8 cellular contexts compared by ENCODE assay signal in the genomic region with DNA sequence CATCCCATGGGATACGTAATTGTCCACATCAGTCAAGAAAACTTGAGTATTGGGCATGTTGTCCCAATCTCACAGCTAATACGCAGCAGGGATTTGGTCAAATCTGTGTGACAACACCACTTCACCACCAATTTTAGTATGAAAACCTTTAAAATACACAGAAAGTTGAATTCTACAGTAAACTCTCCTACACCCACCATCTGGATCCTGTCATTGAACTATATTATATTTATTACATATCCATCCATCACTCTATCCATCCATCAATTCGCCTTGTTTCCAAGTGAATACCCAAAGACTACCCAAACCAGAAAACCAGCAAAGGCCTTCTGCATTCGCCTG. TPM values are rescaled to one million over a fixed set of nuclear protein-coding genes. Genes with fewer than 3 reads are reported as not detected.
DNase-seq lines count a peak whose midpoint lies in the region; ATAC-seq, FAIRE-seq and TF ChIP-seq lines count a peak whose summit lies in the region.

No MANE protein-coding gene starts in this region.

- H3K27ac ChIP-seq in A549 (peak overlapping the region; percentile 53 to 92; a peak in 4 of 6 replicates), muscle layer of colon (ENCODE audit: low read depth, low read length) (peak overlapping the region; percentile 85)

- peaks cover 1% of the 10 kb centered on the region; the same call in 1 of the 2 replicates for H3K27me3 Mint-ChIP-seq in HFFc6 (ENCODE audit: insufficient read depth)
- no peaks in the 10 kb centered on the region for H3K27me3 Mint-ChIP-seq in MCF 10A (ENCODE audit: insufficient read depth, unreplicated experiment)

- peak overlapping the region; percentile 68 for H3K4me3 ChIP-seq in A549
- peak overlapping the region in 1 of 2 donors; percentile 94 for H3K4me3 ChIP-seq in muscle layer of colon (ENCODE audit: low read depth in 1 of 2, low read length in 2 of 2)

- peak overlapping the region; percentile 81 for H3K9ac ChIP-seq in muscle layer of colon (ENCODE audit: low read length)

- no peak for TF ChIP-seq POLR2A in A549 (IDR thresholded peaks at IDR 0.05; ENCODE audit: low read length)

- POLR2A ChIA-PET in A549 (lab: Yijun Ruan, JAX) (interaction anchor here (0.9 to 4.1 kb wide), 2 partner anchors 10 to 28 kb away, joined by 3 to 35 read pairs; a partner anchor contains a TSS), MCF 10A (lab: Yijun Ruan, JAX) (interaction anchor here (0.6 to 4.6 kb wide), 10 partner anchors 10 to 284 kb away, joined by 3 to 76 read pairs (median 4); a partner anchor contains a TSS)

- FAIRE-seq in A549 (lab: Jason Lieb, UNC): no peak

- H3K9me3 Mint-ChIP-seq in HFFc6: no peaks in the 10 kb centered on the region
- no peaks in the 10 kb centered on the region for H3K9me3 Mint-ChIP-seq in MCF 10A (ENCODE audit: unreplicated experiment)

- TF ChIP-seq CTCF in A549 (IDR thresholded peaks at IDR 0.05) (no peak), HFFc6 (IDR thresholded peaks at IDR 0.05) (peak; percentile 13), MCF 10A (IDR thresholded peaks at IDR 0.05; ENCODE audit: unreplicated experiment) (no peak)

- no peak for ATAC-seq in A549
- no peak for ATAC-seq in HG02938 (IDR thresholded peaks at IDR 0.05; ENCODE audit: unreplicated experiment)

- H3K27ac Mint-ChIP-seq in HFFc6: peak overlapping the region; percentile 99
- H3K27ac Mint-ChIP-seq in MCF 10A (ENCODE audit: low read depth, unreplicated experiment): peak overlapping the region; percentile 99

- H3K4me1 Mint-ChIP-seq in HFFc6 (ENCODE audit: low read depth) (peaks cover 60% of the 10 kb centered on the region), MCF 10A (ENCODE audit: insufficient read depth, unreplicated experiment) (peaks cover 19% of the 10 kb centered on the region)

- peak overlapping the region; percentile 96 for H3K4me3 Mint-ChIP-seq in HFFc6
- peak overlapping the region; percentile 96 for H3K4me3 Mint-ChIP-seq in MCF 10A (ENCODE audit: unreplicated experiment)

- no peaks in the 10 kb centered on the region for H3K27me3 ChIP-seq in muscle layer of colon (ENCODE audit: control insufficient read depth in 1 of 2, insufficient read depth in 2 of 2, low read length in 2 of 2)

- BruUV-seq in MCF 10A (replicated peaks; lab: Mats Ljungman, UMichigan): no TSS peak

- TF ChIP-seq EP300 in A549 (IDR thresholded peaks at IDR 0.05): no peak

- CTCF ChIA-PET in A549 (lab: Yijun Ruan, JAX) (interaction anchor here (1.1 to 2.0 kb wide), 7 partner anchors 8 to 347 kb away, joined by 3 to 8 read pairs (median 3); no protein-coding TSS in a partner anchor), MCF 10A (lab: Yijun Ruan, JAX) (interaction anchor here (0.6 to 1.4 kb wide), 5 partner anchors 11 to 151 kb away, joined by 3 to 6 read pairs (median 5); no protein-coding TSS in a partner anchor)

- H3K36me3 ChIP-seq in muscle layer of colon (ENCODE audit: insufficient read depth, low read length): no peaks in the 10 kb centered on the region

- DNase-seq in A549 (ENCODE audit: low read depth in 1 of 2, low spot score in 1 of 2) (no peak), HFFc6 (no peak), MCF 10A (ENCODE audit: unreplicated experiment) (no peak), NOMO-1 (lab: John Stamatoyannopoulos, UW; ENCODE audit: unreplicated experiment in 2 of 2) (no peak), DMS79 (lab: John Stamatoyannopoulos, UW) (no peak)
- no peak for DNase-seq in stimulated activated CD4-positive, alpha-beta T cell treated with anti-CD3 and anti-CD28 coated beads, Interleukin-12 subunit alpha, Interleukin-12 subunit beta, amount 100 ng/mL, for 4 hours

- peaks cover 10% of the 10 kb centered on the region for H3K36me3 Mint-ChIP-seq in HFFc6 (ENCODE audit: low read depth)
- H3K36me3 Mint-ChIP-seq in MCF 10A (ENCODE audit: insufficient read depth, unreplicated experiment): peaks cover 9% of the 10 kb centered on the region

- intact Hi-C loops in MCF 10A (cut with micrococcal nuclease): loop anchor here (1.0 kb wide), 1 partner anchor 28 kb away; a partner anchor contains a TSS

- WGBS in A549 (ENCODE audit: missing lambda C conversion rate): 38% methylated on average over 4 of the region's 4 CpGs

- H3K4me2 ChIP-seq in A549: peak overlapping the region; percentile 74

- no peak for TF ChIP-seq RAD21 in A549 (conservative IDR thresholded peaks at IDR 0.05 in 1 of 2, IDR thresholded peaks at IDR 0.05 in 1 of 2)

- H3K4me1 ChIP-seq in A549 (peaks cover 44% of the 10 kb centered on the region), muscle layer of colon (ENCODE audit: insufficient read depth, low read length) (peaks cover 38% of the 10 kb centered on the region)

- no peaks in the 10 kb centered on the region for H3K9me3 ChIP-seq in A549
- no peaks in the 10 kb centered on the region for H3K9me3 ChIP-seq in muscle layer of colon (ENCODE audit: low read length)

TF ChIP-seq in A549, 52 proteins besides CTCF, POLR2A, EP300 and RAD21:
- TF ChIP-seq, protein P1, sequence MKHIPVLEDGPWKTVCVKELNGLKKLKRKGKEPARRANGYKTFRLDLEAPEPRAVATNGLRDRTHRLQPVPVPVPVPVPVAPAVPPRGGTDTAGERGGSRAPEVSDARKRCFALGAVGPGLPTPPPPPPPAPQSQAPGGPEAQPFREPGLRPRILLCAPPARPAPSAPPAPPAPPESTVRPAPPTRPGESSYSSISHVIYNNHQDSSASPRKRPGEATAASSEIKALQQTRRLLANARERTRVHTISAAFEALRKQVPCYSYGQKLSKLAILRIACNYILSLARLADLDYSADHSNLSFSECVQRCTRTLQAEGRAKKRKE (CRISPR knock-in tag; IDR thresholded peaks at IDR 0.05; ENCODE audit: low read depth): no peak
- TF ChIP-seq ZNF302 (CRISPR knock-in tag; IDR thresholded peaks at IDR 0.05) (no peak), EHF (CRISPR knock-in tag; IDR thresholded peaks at IDR 0.05) (no peak), KDM5A (IDR thresholded peaks at IDR 0.05) (no peak), HOXA7 (CRISPR knock-in tag; IDR thresholded peaks at IDR 0.05) (no peak), MAZ (IDR thresholded peaks at IDR 0.05; ENCODE audit: borderline replicate concordance, low read depth, low read length) (no peak), CBX8 (IDR thresholded peaks at IDR 0.05) (no peak), GATA3 (IDR thresholded peaks at IDR 0.05; ENCODE audit: borderline replicate concordance) (no peak)
- TF ChIP-seq, protein P2, sequence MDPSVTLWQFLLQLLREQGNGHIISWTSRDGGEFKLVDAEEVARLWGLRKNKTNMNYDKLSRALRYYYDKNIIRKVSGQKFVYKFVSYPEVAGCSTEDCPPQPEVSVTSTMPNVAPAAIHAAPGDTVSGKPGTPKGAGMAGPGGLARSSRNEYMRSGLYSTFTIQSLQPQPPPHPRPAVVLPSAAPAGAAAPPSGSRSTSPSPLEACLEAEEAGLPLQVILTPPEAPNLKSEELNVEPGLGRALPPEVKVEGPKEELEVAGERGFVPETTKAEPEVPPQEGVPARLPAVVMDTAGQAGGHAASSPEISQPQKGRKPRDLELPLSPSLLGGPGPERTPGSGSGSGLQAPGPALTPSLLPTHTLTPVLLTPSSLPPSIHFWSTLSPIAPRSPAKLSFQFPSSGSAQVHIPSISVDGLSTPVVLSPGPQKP (IDR thresholded peaks at IDR 0.05; ENCODE audit: low read depth, low read length): no peak

RNA-seq across cellular contexts. Expression of a gene that starts 0.8 kb away (rescaled TPM):
- 21.4 and 23.7 TPM in 2 replicates for polyA plus RNA-seq in A549 (2011; rRNA removed)
- 6.0 and 6.3 TPM in 2 replicates for polyA plus RNA-seq in A549 (2012; cell fraction: cytosol; rRNA removed)
- polyA plus RNA-seq in A549 (2012; cell fraction: nucleus; rRNA removed): 2.1 and 2.8 TPM in 2 replicates
- 13.8 to 15.2 TPM (median 14.8 TPM) in 3 replicates for polyA plus RNA-seq in A549 (2017; fragmentation: RNase III; extraction: RNeasy Plus Mini Kit Qiagen cat#74134 plus additional on column Dnase treatment)
- polyA minus RNA-seq in A549 (2011; rRNA and poly(A)+ RNA removed): 2.6 and 3.9 TPM in 2 replicates
- 10 to 100 TPM; 36.3 to 51.9 (median 43.7) TPM for total RNA-seq in HFFc6 (2021; fragmentation: NEBNext Ultra II Directional; extraction: Animal tissue kit (Norgen Biotek cat#: 25700))
- total RNA-seq in MCF 10A (2022): 5.8 and 8.4 TPM in 2 replicates

RNA-seq across cellular contexts. Expression of a gene that starts 1.0 kb away (rescaled TPM):
- 26.9 and 47.4 TPM in 2 replicates for polyA plus RNA-seq in A549 (2011; rRNA removed)
- 3.1 and 3.9 TPM in 2 replicates for polyA plus RNA-seq in A549 (2012; cell fraction: cytosol; rRNA removed)
- polyA plus RNA-seq in A549 (2012; cell fraction: nucleus; rRNA removed): 0.90 and 1.7 TPM in 2 replicates
- polyA plus RNA-seq in A549 (2017; fragmentation: RNase III; extraction: RNeasy Plus Mini Kit Qiagen cat#74134 plus additional on column Dnase treatment): 7.8 to 11.0 TPM (median 9.6 TPM) in 3 replicates
- polyA minus RNA-seq in A549 (2011; rRNA and poly(A)+ RNA removed): 7.9 and 9.5 TPM in 2 replicates
- 10 to 100 TPM; 31.4 to 36.6 (median 33.3) TPM for total RNA-seq in HFFc6 (2021; fragmentation: NEBNext Ultra II Directional; extraction: Animal tissue kit (Norgen Biotek cat#: 25700))
- 29.8 and 43.4 TPM in 2 replicates for total RNA-seq in MCF 10A (2022)

RNA-seq across cellular contexts. Expression of a gene that starts 28.1 kb away (rescaled TPM):
- polyA plus RNA-seq in A549 (2011; rRNA removed) (7.9 and 10.1 TPM in 2 replicates), A549 (2017; fragmentation: RNase III; extraction: RNeasy Plus Mini Kit Qiagen cat#74134 plus additional on column Dnase treatment) (3.6 to 5.1 TPM (median 3.6 TPM) in 3 replicates)
- 0.84 and 1.0 TPM in 2 replicates for polyA plus RNA-seq in A549 (2012; cell fraction: cytosol; rRNA removed)
- 1.8 and 2.9 TPM in 2 replicates for polyA plus RNA-seq in A549 (2012; cell fraction: nucleus; rRNA removed)
- 2.5 and 2.7 TPM in 2 replicates for polyA minus RNA-seq in A549 (2011; rRNA and poly(A)+ RNA removed)
- 1 to 10 TPM in 1 of 6 experiments, under 1 TPM in 5; 0.43 to 1.0 (median 0.69) TPM for total RNA-seq in HFFc6 (2021; fragmentation: NEBNext Ultra II Directional; extraction: Animal tissue kit (Norgen Biotek cat#: 25700))
- 7.4 and 10.4 TPM in 2 replicates for total RNA-seq in MCF 10A (2022)

RNA-seq across cellular contexts. Expression of a gene that starts 28.3 kb away (rescaled TPM):
- polyA plus RNA-seq in A549 (2011; rRNA removed): 56.7 and 63.4 TPM in 2 replicates
- 45.0 TPM in 2 replicates for polyA plus RNA-seq in A549 (2012; cell fraction: cytosol; rRNA removed)
- 21.7 and 29.9 TPM in 2 replicates for polyA plus RNA-seq in A549 (2012; cell fraction: nucleus; rRNA removed)
- 44.1 to 45.2 TPM (median 44.9 TPM) in 3 replicates for polyA plus RNA-seq in A549 (2017; fragmentation: RNase III; extraction: RNeasy Plus Mini Kit Qiagen cat#74134 plus additional on column Dnase treatment)
- polyA minus RNA-seq in A549 (2011; rRNA and poly(A)+ RNA removed): 35.0 and 35.3 TPM in 2 replicates
- 10 to 100 TPM; 30.4 to 38.3 (median 33.7) TPM for total RNA-seq in HFFc6 (2021; fragmentation: NEBNext Ultra II Directional; extraction: Animal tissue kit (Norgen Biotek cat#: 25700))
- 51.4 and 58.9 TPM in 2 replicates for total RNA-seq in MCF 10A (2022)
